28 cellular contexts compared by ENCODE assay signal in genomic region chr17:57385975-57386374, GRCh38.
"Had no signal": no experiment of that assay in that cellular context is flagged by ENCODE, and none has a peak within 500 bp of the region (broad histone marks: within the 10 kb centered on the region; RNA-seq: fewer than 3 reads in every experiment).

No MANE protein-coding gene starts in this region.

- H3K27ac ChIP-seq: colonic mucosa, epithelial cell of prostate, heart left ventricle, hepatocyte, left lung, neutrophil, pancreas, right atrium auricular region, stomach, testis, tibial artery, upper lobe of left lung had no signal

- H3K27ac Mint-ChIP-seq: dendritic cell treated with granulocyte-macrophage colony-stimulating factor and Interleukin-4, amounts not matched to agents 40 ng/mL and 50 ng/mL, for 4 days; endodermal cell; natural killer cell; progenitor cell of endocrine pancreas; stimulated activated effector memory CD8-positive, alpha-beta T cell treated with anti-CD3 and anti-CD28 coated beads, Interleukin-12 subunit alpha, Interleukin-12 subunit beta, amount 100 ng/mL, for 72 hours had no signal

- H2AFZ ChIP-seq: hepatocyte had no signal

- H3K4me1 ChIP-seq: colonic mucosa, left lung, pancreas, stomach, testis, tibial artery, upper lobe of left lung had no signal

- H3K36me3 ChIP-seq: colonic mucosa, gastrocnemius medialis, heart left ventricle, left lung, neutrophil, pancreas, right atrium auricular region, tibial artery, upper lobe of left lung had no signal

- H3K4me3 ChIP-seq: colonic mucosa, gastrocnemius medialis, heart left ventricle, hepatocyte, left lung, pancreas, right atrium auricular region, stomach, testis, tibial artery, upper lobe of left lung had no signal

- ATAC-seq: esophagus mucosa; gastrocnemius medialis; left cardiac atrium; left lung; natural killer cell; pancreas; sciatic nerve; stimulated activated effector memory CD8-positive, alpha-beta T cell treated with anti-CD3 and anti-CD28 coated beads, Interleukin-12 subunit alpha, Interleukin-12 subunit beta, amount 100 ng/mL, for 72 hours had no signal

- H3K27me3 ChIP-seq: colonic mucosa, gastrocnemius medialis, heart left ventricle, hepatocyte, left lung, neutrophil, pancreas, right atrium auricular region, stomach, testis, tibial artery, upper lobe of left lung had no signal

- DNase-seq: colonic mucosa; effector CD8-positive, alpha-beta T cell; endodermal cell; foreskin fibroblast; gastrocnemius medialis; heart left ventricle; left cardiac atrium; left lung; mesendoderm; midbrain; natural killer cell; pancreas; stimulated activated CD4-positive, alpha-beta T cell treated with anti-CD3 and anti-CD28 coated beads, Interleukin-2, amount 100 ng/mL, for 24 hours; stimulated activated CD4-positive, alpha-beta T cell treated with anti-CD3 and anti-CD28 coated beads, Interleukin-4, amount 100 ng/mL, for 24 hours; stimulated activated naive CD4-positive, alpha-beta T cell treated with Interleukin-2 at 50 U/mL for 16 hours; stomach; testis; upper lobe of left lung had no signal

- H3K27me3 Mint-ChIP-seq: dendritic cell treated with granulocyte-macrophage colony-stimulating factor and Interleukin-4, amounts not matched to agents 40 ng/mL and 50 ng/mL, for 4 days; progenitor cell of endocrine pancreas had no signal

- H3K9me3 ChIP-seq: colonic mucosa, gastrocnemius medialis, neutrophil, pancreas, testis had no signal

- H3K4me2 ChIP-seq: hepatocyte had no signal

- H3K4me3 Mint-ChIP-seq: dendritic cell treated with granulocyte-macrophage colony-stimulating factor and Interleukin-4, amounts not matched to agents 40 ng/mL and 50 ng/mL, for 4 days; endodermal cell; natural killer cell; stimulated activated effector memory CD8-positive, alpha-beta T cell treated with anti-CD3 and anti-CD28 coated beads, Interleukin-12 subunit alpha, Interleukin-12 subunit beta, amount 100 ng/mL, for 72 hours had no signal
